10 cellular contexts compared by ENCODE assay signal in the genomic region with DNA sequence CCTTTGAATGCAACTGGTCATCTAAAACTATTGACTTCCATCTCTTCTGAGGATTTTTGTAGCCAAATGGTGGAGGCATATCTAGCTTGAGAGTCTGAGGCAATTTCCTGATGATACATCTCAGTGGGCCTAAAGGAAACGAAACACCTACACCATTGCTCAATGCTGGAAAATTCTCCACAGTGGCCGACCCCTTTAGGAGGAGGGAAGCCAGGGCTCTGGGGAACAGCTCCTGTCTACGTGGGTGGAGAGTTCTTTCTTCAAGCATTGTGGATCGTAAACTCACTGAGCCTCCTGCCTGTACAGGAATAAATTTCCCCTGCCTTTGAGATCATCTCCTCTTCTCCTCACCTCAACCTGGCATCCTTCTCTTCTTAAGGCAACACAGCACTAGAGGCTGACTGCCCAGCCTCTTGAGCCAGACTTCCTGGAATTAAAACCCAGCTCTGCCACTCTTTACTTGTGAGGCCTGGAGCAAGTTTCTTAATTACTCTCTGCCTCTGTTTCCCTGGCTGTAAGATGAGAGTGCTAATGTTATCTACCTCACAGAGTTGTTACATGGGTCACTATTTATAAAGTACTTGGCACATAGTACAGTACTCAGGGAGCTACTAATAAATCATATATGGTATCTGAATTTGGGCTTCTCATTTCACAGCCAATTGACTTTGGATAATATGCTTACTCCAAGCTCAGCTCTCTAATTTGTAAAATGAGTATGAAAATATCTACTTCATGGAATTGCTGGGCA.
A peak's percentile ranks its signal among the peaks of the same experiment; 100 is the strongest.
DNase-seq lines count a peak whose midpoint lies in the region; ATAC-seq and TF ChIP-seq lines count a peak whose summit lies in the region.
"Had no signal": no experiment of that assay in that cellular context is flagged by ENCODE, and none has a peak within 500 bp of the region (broad histone marks: within the 10 kb centered on the region; RNA-seq: fewer than 3 reads in every experiment).

No MANE protein-coding gene starts in this region.

- H3K9me3 ChIP-seq in GM23248 (ENCODE audit: low read depth): no peaks in the 10 kb centered on the region
- no peaks in the 10 kb centered on the region for H3K9me3 ChIP-seq in skeletal muscle satellite cell (replicated peaks; ENCODE audit: low read length)
- H3K9me3 ChIP-seq in T-helper 17 cell (ENCODE audit: control insufficient read depth, low read length, poor library complexity, severe bottlenecking): no peaks in the 10 kb centered on the region
- H3K9me3 ChIP-seq: ovary had no signal

- intact Hi-C loops in left ventricle myocardium superior (cut with micrococcal nuclease): no loop called here

- no peak overlapping the region for H3K4me3 ChIP-seq in GM23248
- no peak overlapping the region for H3K4me3 ChIP-seq in astrocyte of the spinal cord (ENCODE audit: low read depth, low read length)
- H3K4me3 ChIP-seq in skeletal muscle satellite cell (ENCODE audit: low read length): no peak overlapping the region
- H3K4me3 ChIP-seq: ovary had no signal

- WGBS in GM23248 (ENCODE audit: low coverage in 1 of 2, low lambda C conversion rate in 2 of 2, missing lambda C conversion rate in 2 of 2), 2 experiments: 0 to 1% methylated on average over 4 of the region's 4 CpGs

- peaks cover 54% of the 10 kb centered on the region for H3K4me1 ChIP-seq in GM23248 (ENCODE audit: insufficient read depth)
- peaks cover 60% of the 10 kb centered on the region for H3K4me1 ChIP-seq in skeletal muscle satellite cell (ENCODE audit: control insufficient read depth, insufficient read depth, low read length)

- H3K27me3 ChIP-seq in GM23248 (replicated peaks; ENCODE audit: insufficient read depth): no peaks in the 10 kb centered on the region
- no peaks in the 10 kb centered on the region for H3K27me3 ChIP-seq in skeletal muscle satellite cell (ENCODE audit: control insufficient read depth, insufficient read depth, low read length)
- H3K27me3 ChIP-seq: ovary had no signal

- H3K79me2 ChIP-seq in GM23248 (ENCODE audit: insufficient read depth): no peaks in the 10 kb centered on the region

- H4K20me1 ChIP-seq in GM23248 (ENCODE audit: insufficient read depth): no peaks in the 10 kb centered on the region

- DNase-seq in GM23248: peak; percentile 88
- peak; percentile 47 for DNase-seq in astrocyte of the spinal cord (ENCODE audit: low read depth, low spot score)
- DNase-seq in left ventricle myocardium superior: no peak
- no peak for DNase-seq in T-helper 17 cell
- DNase-seq in ACHN: no peak
- no peak for DNase-seq in NOMO-1 (lab: John Stamatoyannopoulos, UW; ENCODE audit: unreplicated experiment in 2 of 2)
- DNase-seq in HuH-7.5 (ENCODE audit: low spot score): no peak
- DNase-seq: NCI-H2029, ovary had no signal

- ATAC-seq in left ventricle myocardium superior (peak; percentile 38), T-helper 17 cell (no peak)

- H3K27me3 Mint-ChIP-seq in T-helper 17 cell: peaks cover 19% of the 10 kb centered on the region

- no peaks in the 10 kb centered on the region for H3K9me2 ChIP-seq in GM23248 (ENCODE audit: insufficient read depth)

- peaks cover 2% of the 10 kb centered on the region for H3K4me1 Mint-ChIP-seq in T-helper 17 cell

- H3K27ac ChIP-seq in GM23248: peak overlapping the region; percentile 77

- H2AFZ ChIP-seq in GM23248: 0 out of 2 replicates have a peak overlapping the region, but pooled peaks have one; percentile 4

- H3K9ac ChIP-seq in GM23248: peak overlapping the region; percentile 41
- H3K9ac ChIP-seq in skeletal muscle satellite cell (ENCODE audit: low read depth, low read length): peak overlapping the region; percentile 27

- peak overlapping the region; percentile 47 for H3K4me2 ChIP-seq in GM23248 (ENCODE audit: unreplicated experiment)
- peak overlapping the region; percentile 12 for H3K4me2 ChIP-seq in skeletal muscle satellite cell (ENCODE audit: low read length)

- peaks cover 46% of the 10 kb centered on the region for H3F3A ChIP-seq in GM23248 (ENCODE audit: insufficient read depth)

- H3K4me3 Mint-ChIP-seq in T-helper 17 cell: no peak overlapping the region

- in situ Hi-C loops in GM23248 (cut with MboI): no loop called here
- in situ Hi-C loops in astrocyte of the spinal cord (cut with HindIII; ENCODE audit: low sequenced_read_pairs): no loop called here
- in situ Hi-C loops in ACHN (cut with HindIII; ENCODE audit: low pct_ligation_motif_present, low pct_unique_long_range_greater_than_20kb, low sequenced_read_pairs): no loop called here

- H3K36me3 ChIP-seq in GM23248 (ENCODE audit: low read depth): no peaks in the 10 kb centered on the region
- no peaks in the 10 kb centered on the region for H3K36me3 ChIP-seq in skeletal muscle satellite cell (ENCODE audit: insufficient read depth, low read length)
- H3K36me3 ChIP-seq: ovary had no signal

- TF ChIP-seq CTCF in astrocyte of the spinal cord (IDR thresholded peaks at IDR 0.05; ENCODE audit: low read depth, low read length): no peak

- peaks cover 2% of the 10 kb centered on the region for H3K36me3 Mint-ChIP-seq in T-helper 17 cell (ENCODE audit: low read depth)

- H3K27ac Mint-ChIP-seq in T-helper 17 cell: no peak overlapping the region

Comparison
In these comparisons a context has a peak if more than half of its experiments do, and no peak if none do; other contexts are left out.
1. DNase-seq: peak in GM23248 (single experiment) and astrocyte of the spinal cord (single experiment); none in left ventricle myocardium superior (single experiment), T-helper 17 cell (0 of 3), ACHN (single experiment), NOMO-1 (0 of 2) and HuH-7.5 (single experiment).